Comparison of ENCODE assay signal across 37 cellular contexts in genomic region chr6:7507600-7507999, GRCh38. TPM values are rescaled to one million over a fixed set of nuclear protein-coding genes. Genes with fewer than 3 reads are reported as not detected.
"Had no signal": no experiment of that assay in that cellular context is flagged by ENCODE, and none has a peak within 500 bp of the region (broad histone marks: within the 10 kb centered on the region; RNA-seq: fewer than 3 reads in every experiment).

No MANE protein-coding gene starts in this region.

- H3K27me3 ChIP-seq: adrenal gland, body of pancreas, brain microvascular endothelial cell, cardiac muscle cell had no signal

- DNase-seq: activated B cell treated with CpG ODN at 0.5 μM for 24 hours; activated CD4-positive, alpha-beta memory T cell treated with anti-CD3 and anti-CD28 coated beads for 36 hours; activated CD4-positive, alpha-beta T cell treated with anti-CD3 and anti-CD28 coated beads for 4 hours; activated CD4-positive, alpha-beta T cell treated with anti-CD3 and anti-CD28 coated beads, Interleukin-2, amount 10 ng/mL, durations not matched to agents 24 days and 14 days; activated CD4-positive, alpha-beta T cell treated with anti-CD3 and anti-CD28 coated beads, Interleukin-2, amount 50 U/mL, for 1 hour; activated CD4-positive, alpha-beta T cell treated with anti-CD3 and anti-CD28 coated beads, Interleukin-2, amount 50 U/mL, for 4 hours; activated CD4-positive, CD25-positive, alpha-beta regulatory T cell treated with anti-CD3 and anti-CD28 coated beads, Interleukin-2, amount 50 U/mL, for 72 hours; activated CD8-positive, alpha-beta memory T cell treated with anti-CD3 and anti-CD28 coated beads, Interleukin-2, amount 50 U/mL, for 4 hours; activated CD8-positive, alpha-beta T cell treated with anti-CD3 and anti-CD28 coated beads for 36 hours; activated effector memory CD4-positive, alpha-beta T cell treated with anti-CD3 and anti-CD28 coated beads, Interleukin-2, amount 50 U/mL, for 16 hours; activated gamma-delta T cell treated with Interleukin-2 at 50 U/mL for 16 hours; activated naive CD4-positive, alpha-beta T cell; activated naive CD4-positive, alpha-beta T cell treated with anti-CD3 and anti-CD28 coated beads for 36 hours; activated naive CD4-positive, alpha-beta T cell treated with anti-CD3 and anti-CD28 coated beads, Interleukin-2, amount 50 U/mL, for 16 hours; activated naive CD8-positive, alpha-beta T cell treated with anti-CD3 and anti-CD28 coated beads for 36 hours; activated T-cell treated with anti-CD3 and anti-CD28 coated beads for 4 hours; activated T-cell treated with anti-CD3 and anti-CD28 coated beads, Interleukin-2, amount 50 U/mL, for 1 hour; activated T-cell treated with anti-CD3 and anti-CD28 coated beads, Interleukin-2, amount 50 U/mL, for 4 hours; activated T-cell treated with anti-CD3 and anti-CD28 coated beads, Interleukin-2, amount 50 U/mL, for 72 hours; adrenal gland; amniotic stem cell; aorta; body of pancreas; brain microvascular endothelial cell; caudate nucleus; cerebellar nuclear complex; T-helper 1 cell; T-helper 2 cell; T-helper 9 cell had no signal

- H3K4me3 Mint-ChIP-seq: activated B cell treated with CpG ODN at 0.5 μM for 24 hours; activated CD4-positive, alpha-beta memory T cell treated with anti-CD3 and anti-CD28 coated beads for 36 hours; activated CD4-positive, alpha-beta T cell treated with anti-CD3 and anti-CD28 coated beads, Interleukin-2, amount 10 ng/mL, durations not matched to agents 24 days and 14 days; activated CD8-positive, alpha-beta T cell treated with anti-CD3 and anti-CD28 coated beads for 36 hours; activated naive CD4-positive, alpha-beta T cell treated with anti-CD3 and anti-CD28 coated beads for 36 hours; activated naive CD8-positive, alpha-beta T cell treated with anti-CD3 and anti-CD28 coated beads for 36 hours; activated T-cell treated with anti-CD3 and anti-CD28 coated beads, Interleukin-2, amount 50 U/mL, for 4 hours; activated T-cell treated with anti-CD3 and anti-CD28 coated beads, Interleukin-2, amount 50 U/mL, for 72 hours; activated T-helper 1 cell treated with anti-CD3 and anti-CD28 coated beads, Interleukin-12 subunit alpha, Interleukin-12 subunit beta, Interleukin-2, Interleukin-4 antibody, amounts not matched to agents 30 ng/mL and 10 ng/mL and 1 ng/mL, durations not matched to agents 14 hours and 24 hours and 36 hours; activated T-helper 17 cell treated with anti-CD3 and anti-CD28 coated beads, Interleukin-2, amount 50 U/mL, for 72 hours; central memory CD8-positive, alpha-beta T cell; T-helper 1 cell treated with Interleukin-12 subunit alpha and Interleukin-12 subunit beta and Interleukin-4 antibody, amounts not matched to agents 30 μg/mL and 1 μg/mL, for 36 hours; T-helper 2 cell treated with Interferon-gamma antibody and Interleukin-4, amounts not matched to agents 5 μg/mL and 100 μg/mL, for 36 hours had no signal

- H3K27ac Mint-ChIP-seq: activated B cell treated with CpG ODN at 0.5 μM for 24 hours; activated CD4-positive, alpha-beta memory T cell treated with anti-CD3 and anti-CD28 coated beads for 36 hours; activated CD4-positive, alpha-beta T cell treated with anti-CD3 and anti-CD28 coated beads, Interleukin-2, amount 10 ng/mL, durations not matched to agents 24 days and 14 days; activated CD8-positive, alpha-beta T cell treated with anti-CD3 and anti-CD28 coated beads for 36 hours; activated naive CD4-positive, alpha-beta T cell treated with anti-CD3 and anti-CD28 coated beads for 36 hours; activated naive CD4-positive, alpha-beta T cell treated with anti-CD3 and anti-CD28 coated beads, Interleukin-2, amount 50 U/mL, for 72 hours; activated naive CD8-positive, alpha-beta T cell treated with anti-CD3 and anti-CD28 coated beads for 36 hours; activated T-cell treated with anti-CD3 and anti-CD28 coated beads, Interleukin-2, amount 50 U/mL, for 72 hours; activated T-helper 1 cell treated with anti-CD3 and anti-CD28 coated beads, Interleukin-12 subunit alpha, Interleukin-12 subunit beta, Interleukin-2, Interleukin-4 antibody, amounts not matched to agents 30 ng/mL and 10 ng/mL and 1 ng/mL, durations not matched to agents 14 hours and 24 hours and 36 hours; activated T-helper 17 cell treated with anti-CD3 and anti-CD28 coated beads, Interleukin-2, amount 50 U/mL, for 72 hours; T-helper 1 cell treated with Interleukin-12 subunit alpha and Interleukin-12 subunit beta and Interleukin-4 antibody, amounts not matched to agents 30 μg/mL and 1 μg/mL, for 36 hours; T-helper 2 cell treated with Interferon-gamma antibody and Interleukin-4, amounts not matched to agents 5 μg/mL and 100 μg/mL, for 36 hours had no signal

- H3K36me3 ChIP-seq: adrenal gland, brain microvascular endothelial cell, cardiac muscle cell had no signal

- H3K4me3 ChIP-seq: adrenal gland, body of pancreas, cardiac muscle cell had no signal

- H3K27ac ChIP-seq: adrenal gland, body of pancreas, brain microvascular endothelial cell, cardiac muscle cell, VCaP had no signal

- H3K9me3 ChIP-seq: adrenal gland, body of pancreas had no signal

- H3K36me3 Mint-ChIP-seq: activated CD4-positive, alpha-beta memory T cell treated with anti-CD3 and anti-CD28 coated beads for 36 hours; activated naive CD4-positive, alpha-beta T cell treated with anti-CD3 and anti-CD28 coated beads, Interleukin-2, amount 50 U/mL, for 72 hours; activated naive CD8-positive, alpha-beta T cell treated with anti-CD3 and anti-CD28 coated beads for 36 hours had no signal

- ATAC-seq: activated CD8-positive, alpha-beta T cell treated with anti-CD3 and anti-CD28 coated beads for 36 hours; activated naive CD4-positive, alpha-beta T cell treated with anti-CD3 and anti-CD28 coated beads, Interleukin-2, amount 50 U/mL, for 72 hours; activated T-cell treated with anti-CD3 and anti-CD28 coated beads, Interleukin-2, amount 50 U/mL, for 4 hours; activated T-cell treated with anti-CD3 and anti-CD28 coated beads, Interleukin-2, amount 50 U/mL, for 72 hours; activated T-helper 17 cell treated with anti-CD3 and anti-CD28 coated beads, Interleukin-2, amount 50 U/mL, for 72 hours; body of pancreas had no signal

- H3K9me3 Mint-ChIP-seq: activated B cell treated with CpG ODN at 0.5 μM for 24 hours; activated CD4-positive, alpha-beta memory T cell treated with anti-CD3 and anti-CD28 coated beads for 36 hours; activated CD4-positive, alpha-beta T cell treated with anti-CD3 and anti-CD28 coated beads, Interleukin-2, amount 10 ng/mL, durations not matched to agents 24 days and 14 days; activated CD8-positive, alpha-beta T cell treated with anti-CD3 and anti-CD28 coated beads for 36 hours; activated naive CD4-positive, alpha-beta T cell treated with anti-CD3 and anti-CD28 coated beads for 36 hours; activated naive CD4-positive, alpha-beta T cell treated with anti-CD3 and anti-CD28 coated beads, Interleukin-2, amount 50 U/mL, for 72 hours; activated naive CD8-positive, alpha-beta T cell treated with anti-CD3 and anti-CD28 coated beads for 36 hours; activated T-cell treated with anti-CD3 and anti-CD28 coated beads, Interleukin-2, amount 50 U/mL, for 4 hours; activated T-cell treated with anti-CD3 and anti-CD28 coated beads, Interleukin-2, amount 50 U/mL, for 72 hours; activated T-helper 1 cell treated with anti-CD3 and anti-CD28 coated beads, Interleukin-12 subunit alpha, Interleukin-12 subunit beta, Interleukin-2, Interleukin-4 antibody, amounts not matched to agents 30 ng/mL and 10 ng/mL and 1 ng/mL, durations not matched to agents 14 hours and 24 hours and 36 hours; activated T-helper 17 cell treated with anti-CD3 and anti-CD28 coated beads, Interleukin-2, amount 50 U/mL, for 72 hours; central memory CD8-positive, alpha-beta T cell; T-helper 1 cell treated with Interleukin-12 subunit alpha and Interleukin-12 subunit beta and Interleukin-4 antibody, amounts not matched to agents 30 μg/mL and 1 μg/mL, for 36 hours; T-helper 2 cell treated with Interferon-gamma antibody and Interleukin-4, amounts not matched to agents 5 μg/mL and 100 μg/mL, for 36 hours had no signal

- H3K4me1 Mint-ChIP-seq: activated CD4-positive, alpha-beta T cell treated with anti-CD3 and anti-CD28 coated beads, Interleukin-2, amount 10 ng/mL, durations not matched to agents 24 days and 14 days; activated T-helper 17 cell treated with anti-CD3 and anti-CD28 coated beads, Interleukin-2, amount 50 U/mL, for 72 hours; central memory CD8-positive, alpha-beta T cell had no signal

RNA-seq across cellular contexts. Expression of gene DSP, which starts 33.9 kb away (rescaled TPM):
- total RNA-seq: activated CD4-positive, alpha-beta T cell treated with anti-CD3 and anti-CD28 coated beads, Interleukin-2, amount 10 ng/mL, durations not matched to agents 24 days and 14 days; activated T-helper 1 cell treated with anti-CD3 and anti-CD28 coated beads, Interleukin-12 subunit alpha, Interleukin-12 subunit beta, Interleukin-2, Interleukin-4 antibody, amounts not matched to agents 30 ng/mL and 10 ng/mL and 1 ng/mL, durations not matched to agents 14 hours and 24 hours and 36 hours had no signal
